ENCODE assay signal across 24 cellular contexts in the genomic region with DNA sequence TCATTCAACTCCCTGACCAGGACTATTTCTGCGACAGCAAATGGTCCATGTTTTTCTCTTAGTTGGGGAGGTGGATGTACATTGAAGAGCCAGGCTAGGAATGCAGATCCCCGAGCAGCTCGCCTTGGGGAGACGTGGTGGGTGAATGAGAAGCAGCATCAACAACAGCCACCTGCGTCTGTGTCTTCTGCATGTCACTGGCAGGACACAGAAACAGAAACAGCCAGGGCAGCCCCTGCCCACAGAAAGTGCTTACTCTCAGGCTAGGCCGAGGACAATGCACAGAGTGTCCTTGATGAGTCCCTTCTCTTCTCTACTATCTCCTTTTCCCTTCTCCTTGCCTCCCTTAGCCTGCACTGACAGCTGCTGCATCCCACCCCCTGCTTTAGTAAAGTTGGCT.
"Had no signal": no experiment of that assay in that cellular context is flagged by ENCODE, and none has a peak within 500 bp of the region (broad histone marks: within the 10 kb centered on the region; RNA-seq: fewer than 3 reads in every experiment).

No MANE protein-coding gene starts in this region.

- H3K36me3 ChIP-seq: gastroesophageal sphincter, heart left ventricle, left lung, neutrophil, sigmoid colon, tibial artery had no signal

- ATAC-seq: foreskin keratinocyte; gastroesophageal sphincter; heart left ventricle; left cardiac atrium; left lung; naive thymus-derived CD8-positive, alpha-beta T cell; psoas muscle; right cardiac atrium; stimulated activated memory B cell treated with anti-CD40 and anti-IgM and Interleukin-4, amounts not matched to agents 10 μg/mL and 1 μg/mL and 100 μg/mL, for 72 hours; stimulated activated naive CD8-positive, alpha-beta T cell treated with anti-CD3 and anti-CD28 coated beads, Interleukin-15, Interleukin-2, amounts not matched to agents 100 U/mL and 50 U/mL, for 24 hours had no signal

- H3K27me3 ChIP-seq: foreskin keratinocyte, gastroesophageal sphincter, hepatocyte, left lung, neutrophil, sigmoid colon, testis, tibial artery had no signal

- H3K9me3 ChIP-seq: gastroesophageal sphincter, heart left ventricle, left lung, neutrophil, psoas muscle, sigmoid colon, testis, tibial artery had no signal

- DNase-seq: cerebellar nuclear complex; dorsolateral prefrontal cortex; effector CD4-positive, alpha-beta T cell; foreskin keratinocyte; heart left ventricle; left cardiac atrium; left lung; mammary epithelial cell; mesendoderm; naive thymus-derived CD8-positive, alpha-beta T cell; psoas muscle; right cardiac atrium; sigmoid colon; stimulated activated CD4-positive, alpha-beta T cell treated with anti-CD3 and anti-CD28 coated beads, Interleukin-2, amount 100 ng/mL, for 24 hours; stimulated activated CD4-positive, alpha-beta T cell treated with anti-CD3 and anti-CD28 coated beads, Interleukin-4, amount 100 ng/mL, for 4 hours; stimulated activated naive CD8-positive, alpha-beta T cell treated with anti-CD3 and anti-CD28 coated beads, Interleukin-15, Interleukin-2, amounts not matched to agents 100 U/mL and 50 U/mL, for 24 hours; substantia nigra; testis; tibial artery had no signal

- H3K4me3 ChIP-seq: dorsolateral prefrontal cortex, gastroesophageal sphincter, heart left ventricle, hepatocyte, left lung, psoas muscle, sigmoid colon, testis, tibial artery had no signal

- H3K4me1 ChIP-seq: foreskin keratinocyte, gastroesophageal sphincter, left lung, parathyroid adenoma, psoas muscle, testis, tibial artery had no signal

- H3K27ac ChIP-seq: dorsolateral prefrontal cortex, foreskin keratinocyte, gastroesophageal sphincter, heart left ventricle, hepatocyte, left lung, neutrophil, parathyroid adenoma, psoas muscle, sigmoid colon, testis, tibial artery had no signal
